ENCODE assay signal across 1 cellular context in the genomic region with DNA sequence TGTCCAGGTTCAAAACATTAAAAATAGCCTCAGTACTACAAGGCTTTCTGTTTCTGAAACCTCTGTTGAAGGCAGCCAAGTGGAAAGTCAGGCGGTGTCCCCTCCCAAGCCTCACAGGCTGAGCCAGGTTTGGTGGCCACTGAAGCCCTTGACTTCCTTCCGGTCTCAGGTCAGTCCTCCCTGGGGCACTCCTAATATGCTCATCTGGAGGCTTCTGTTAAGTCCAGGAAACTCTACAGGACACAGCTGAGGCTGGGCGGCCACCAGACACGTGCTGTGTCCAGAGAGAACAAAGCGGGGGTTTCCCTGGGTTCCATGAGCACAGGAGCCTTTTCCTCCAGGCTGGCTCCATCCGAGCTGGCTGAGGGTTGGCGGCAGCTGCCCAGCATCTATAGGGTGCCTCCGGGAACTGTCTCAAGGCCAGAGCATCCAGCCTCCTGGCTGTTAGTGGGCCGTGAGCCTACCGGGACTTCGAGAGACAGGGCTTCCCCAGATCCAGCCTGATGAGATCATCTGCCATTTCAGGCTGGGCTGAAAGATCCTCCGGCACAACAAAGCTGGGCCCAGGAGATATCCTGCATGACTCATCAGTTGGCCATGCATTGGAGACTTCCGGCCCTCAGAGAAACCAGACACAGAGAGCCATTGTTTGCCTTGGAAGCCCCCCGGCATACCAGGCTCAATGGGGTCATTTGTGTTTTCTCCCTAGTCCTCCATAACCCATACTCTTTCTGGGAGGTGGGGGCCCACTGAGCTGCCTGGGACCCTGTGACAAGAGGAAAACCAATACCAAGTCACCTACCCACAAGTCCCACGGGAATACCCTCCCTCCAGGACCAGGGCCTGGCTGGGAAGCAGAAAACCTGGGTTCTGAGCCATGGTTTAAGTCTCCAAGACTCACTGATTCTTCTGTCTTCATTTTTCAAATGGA.
TF ChIP-seq lines count a peak whose summit lies in the region.

No MANE protein-coding gene starts in this region.

TF ChIP-seq in HepG2, 621 proteins besides CTCF, POLR2A, EP300 and RAD21 (continued from another document and continues in another):
- TF ChIP-seq, protein P1, sequence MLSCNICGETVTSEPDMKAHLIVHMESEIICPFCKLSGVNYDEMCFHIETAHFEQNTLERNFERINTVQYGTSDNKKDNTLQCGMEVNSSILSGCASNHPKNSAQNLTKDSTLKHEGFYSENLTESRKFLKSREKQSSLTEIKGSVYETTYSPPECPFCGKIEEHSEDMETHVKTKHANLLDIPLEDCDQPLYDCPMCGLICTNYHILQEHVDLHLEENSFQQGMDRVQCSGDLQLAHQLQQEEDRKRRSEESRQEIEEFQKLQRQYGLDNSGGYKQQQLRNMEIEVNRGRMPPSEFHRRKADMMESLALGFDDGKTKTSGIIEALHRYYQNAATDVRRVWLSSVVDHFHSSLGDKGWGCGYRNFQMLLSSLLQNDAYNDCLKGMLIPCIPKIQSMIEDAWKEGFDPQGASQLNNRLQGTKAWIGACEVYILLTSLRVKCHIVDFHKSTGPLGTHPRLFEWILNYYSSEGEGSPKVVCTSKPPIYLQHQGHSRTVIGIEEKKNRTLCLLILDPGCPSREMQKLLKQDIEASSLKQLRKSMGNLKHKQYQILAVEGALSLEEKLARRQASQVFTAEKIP (CRISPR knock-in tag; IDR thresholded peaks at IDR 0.05; ENCODE audit: borderline replicate concordance) = no peak
- TF ChIP-seq ZNF776 (CRISPR knock-in tag; IDR thresholded peaks at IDR 0.05) (0 out of 2 replicates have a peak, but pooled peaks have one; percentile 26), ZMYM2 (CRISPR knock-in tag; IDR thresholded peaks at IDR 0.05) (peak; percentile 90), NFYC (CRISPR knock-in tag; IDR thresholded peaks at IDR 0.05) (peak; percentile 46; the same call in 1 of the 2 replicates), GTF3A (CRISPR knock-in tag; conservative IDR thresholded peaks at IDR 0.05) (peak; percentile 66; the same call in 1 of the 2 replicates), DDIT3 (CRISPR knock-in tag; IDR thresholded peaks at IDR 0.05) (no peak), ZBTB3 (CRISPR knock-in tag; IDR thresholded peaks at IDR 0.05; ENCODE audit: borderline replicate concordance, low read depth) (no peak), BCLAF1 (IDR thresholded peaks at IDR 0.05) (no peak), KLF15 (CRISPR knock-in tag; IDR thresholded peaks at IDR 0.05; ENCODE audit: borderline replicate concordance) (no peak), IRF9 (CRISPR knock-in tag; IDR thresholded peaks at IDR 0.05; ENCODE audit: borderline replicate concordance) (peak; percentile 71), ELF4 (CRISPR knock-in tag; IDR thresholded peaks at IDR 0.05; ENCODE audit: borderline replicate concordance) (peak; percentile 95; the same call in 1 of the 2 replicates), MED1 (CRISPR knock-in tag; IDR thresholded peaks at IDR 0.05) (peak; percentile 100), ZNF800 (CRISPR knock-in tag; IDR thresholded peaks at IDR 0.05) (no peak; the same call in 1 of the 2 replicates), MTF1 (CRISPR knock-in tag; IDR thresholded peaks at IDR 0.05) (no peak), ZBTB7B (CRISPR knock-in tag; IDR thresholded peaks at IDR 0.05) (peak; percentile 100), ZNF382 (CRISPR knock-in tag; IDR thresholded peaks at IDR 0.05; ENCODE audit: borderline replicate concordance) (no peak), ZMAT5 (CRISPR knock-in tag; IDR thresholded peaks at IDR 0.05; ENCODE audit: borderline replicate concordance, low read depth) (no peak; the same call in 1 of the 2 replicates), ZBTB20 (CRISPR knock-in tag; IDR thresholded peaks at IDR 0.05; ENCODE audit: borderline replicate concordance, low read depth) (peak; percentile 99), ZNF780A (CRISPR knock-in tag; IDR thresholded peaks at IDR 0.05) (no peak), SOX13 (IDR thresholded peaks at IDR 0.05) (peak; percentile 76), SOX13 (CRISPR knock-in tag; conservative IDR thresholded peaks at IDR 0.05 in 1 of 2, IDR thresholded peaks at IDR 0.05 in 1 of 2) (peak in 1 of 2 experiments; percentile 97; a peak in 2 of 4 replicates), HOXA5 (CRISPR knock-in tag; IDR thresholded peaks at IDR 0.05) (0 out of 2 replicates have a peak, but pooled peaks have one; percentile 61), ZFP90 (CRISPR knock-in tag; IDR thresholded peaks at IDR 0.05; ENCODE audit: borderline replicate concordance) (peak; percentile 65; the same call in 1 of the 2 replicates)
- TF ChIP-seq, protein P2, sequence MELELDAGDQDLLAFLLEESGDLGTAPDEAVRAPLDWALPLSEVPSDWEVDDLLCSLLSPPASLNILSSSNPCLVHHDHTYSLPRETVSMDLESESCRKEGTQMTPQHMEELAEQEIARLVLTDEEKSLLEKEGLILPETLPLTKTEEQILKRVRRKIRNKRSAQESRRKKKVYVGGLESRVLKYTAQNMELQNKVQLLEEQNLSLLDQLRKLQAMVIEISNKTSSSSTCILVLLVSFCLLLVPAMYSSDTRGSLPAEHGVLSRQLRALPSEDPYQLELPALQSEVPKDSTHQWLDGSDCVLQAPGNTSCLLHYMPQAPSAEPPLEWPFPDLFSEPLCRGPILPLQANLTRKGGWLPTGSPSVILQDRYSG (CRISPR knock-in tag; IDR thresholded peaks at IDR 0.05) = no peak
- TF ChIP-seq, protein P3, sequence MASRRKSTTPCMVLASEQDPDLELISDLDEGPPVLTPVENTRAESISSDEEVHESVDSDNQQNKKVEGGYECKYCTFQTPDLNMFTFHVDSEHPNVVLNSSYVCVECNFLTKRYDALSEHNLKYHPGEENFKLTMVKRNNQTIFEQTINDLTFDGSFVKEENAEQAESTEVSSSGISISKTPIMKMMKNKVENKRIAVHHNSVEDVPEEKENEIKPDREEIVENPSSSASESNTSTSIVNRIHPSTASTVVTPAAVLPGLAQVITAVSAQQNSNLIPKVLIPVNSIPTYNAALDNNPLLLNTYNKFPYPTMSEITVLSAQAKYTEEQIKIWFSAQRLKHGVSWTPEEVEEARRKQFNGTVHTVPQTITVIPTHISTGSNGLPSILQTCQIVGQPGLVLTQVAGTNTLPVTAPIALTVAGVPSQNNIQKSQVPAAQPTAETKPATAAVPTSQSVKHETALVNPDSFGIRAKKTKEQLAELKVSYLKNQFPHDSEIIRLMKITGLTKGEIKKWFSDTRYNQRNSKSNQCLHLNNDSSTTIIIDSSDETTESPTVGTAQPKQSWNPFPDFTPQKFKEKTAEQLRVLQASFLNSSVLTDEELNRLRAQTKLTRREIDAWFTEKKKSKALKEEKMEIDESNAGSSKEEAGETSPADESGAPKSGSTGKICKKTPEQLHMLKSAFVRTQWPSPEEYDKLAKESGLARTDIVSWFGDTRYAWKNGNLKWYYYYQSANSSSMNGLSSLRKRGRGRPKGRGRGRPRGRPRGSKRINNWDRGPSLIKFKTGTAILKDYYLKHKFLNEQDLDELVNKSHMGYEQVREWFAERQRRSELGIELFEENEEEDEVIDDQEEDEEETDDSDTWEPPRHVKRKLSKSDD (CRISPR knock-in tag; IDR thresholded peaks at IDR 0.05; ENCODE audit: low read depth) = peak; percentile 18; the same call in 1 of the 2 replicates
- TF ChIP-seq, protein P4, sequence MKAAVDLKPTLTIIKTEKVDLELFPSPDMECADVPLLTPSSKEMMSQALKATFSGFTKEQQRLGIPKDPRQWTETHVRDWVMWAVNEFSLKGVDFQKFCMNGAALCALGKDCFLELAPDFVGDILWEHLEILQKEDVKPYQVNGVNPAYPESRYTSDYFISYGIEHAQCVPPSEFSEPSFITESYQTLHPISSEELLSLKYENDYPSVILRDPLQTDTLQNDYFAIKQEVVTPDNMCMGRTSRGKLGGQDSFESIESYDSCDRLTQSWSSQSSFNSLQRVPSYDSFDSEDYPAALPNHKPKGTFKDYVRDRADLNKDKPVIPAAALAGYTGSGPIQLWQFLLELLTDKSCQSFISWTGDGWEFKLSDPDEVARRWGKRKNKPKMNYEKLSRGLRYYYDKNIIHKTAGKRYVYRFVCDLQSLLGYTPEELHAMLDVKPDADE (CRISPR knock-in tag; IDR thresholded peaks at IDR 0.05) = no peak
- TF ChIP-seq, protein P5, sequence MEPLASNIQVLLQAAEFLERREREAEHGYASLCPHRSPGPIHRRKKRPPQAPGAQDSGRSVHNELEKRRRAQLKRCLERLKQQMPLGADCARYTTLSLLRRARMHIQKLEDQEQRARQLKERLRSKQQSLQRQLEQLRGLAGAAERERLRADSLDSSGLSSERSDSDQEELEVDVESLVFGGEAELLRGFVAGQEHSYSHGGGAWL (CRISPR knock-in tag; IDR thresholded peaks at IDR 0.05) = peak; percentile 59; the same call in 1 of the 2 replicates
- TF ChIP-seq, protein P6, sequence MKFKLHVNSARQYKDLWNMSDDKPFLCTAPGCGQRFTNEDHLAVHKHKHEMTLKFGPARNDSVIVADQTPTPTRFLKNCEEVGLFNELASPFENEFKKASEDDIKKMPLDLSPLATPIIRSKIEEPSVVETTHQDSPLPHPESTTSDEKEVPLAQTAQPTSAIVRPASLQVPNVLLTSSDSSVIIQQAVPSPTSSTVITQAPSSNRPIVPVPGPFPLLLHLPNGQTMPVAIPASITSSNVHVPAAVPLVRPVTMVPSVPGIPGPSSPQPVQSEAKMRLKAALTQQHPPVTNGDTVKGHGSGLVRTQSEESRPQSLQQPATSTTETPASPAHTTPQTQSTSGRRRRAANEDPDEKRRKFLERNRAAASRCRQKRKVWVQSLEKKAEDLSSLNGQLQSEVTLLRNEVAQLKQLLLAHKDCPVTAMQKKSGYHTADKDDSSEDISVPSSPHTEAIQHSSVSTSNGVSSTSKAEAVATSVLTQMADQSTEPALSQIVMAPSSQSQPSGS (CRISPR knock-in tag; IDR thresholded peaks at IDR 0.05) = peak; percentile 100
- TF ChIP-seq, protein P7, sequence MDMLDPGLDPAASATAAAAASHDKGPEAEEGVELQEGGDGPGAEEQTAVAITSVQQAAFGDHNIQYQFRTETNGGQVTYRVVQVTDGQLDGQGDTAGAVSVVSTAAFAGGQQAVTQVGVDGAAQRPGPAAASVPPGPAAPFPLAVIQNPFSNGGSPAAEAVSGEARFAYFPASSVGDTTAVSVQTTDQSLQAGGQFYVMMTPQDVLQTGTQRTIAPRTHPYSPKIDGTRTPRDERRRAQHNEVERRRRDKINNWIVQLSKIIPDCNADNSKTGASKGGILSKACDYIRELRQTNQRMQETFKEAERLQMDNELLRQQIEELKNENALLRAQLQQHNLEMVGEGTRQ (IDR thresholded peaks at IDR 0.05; ENCODE audit: low read depth, low read length) = no peak
- TF ChIP-seq, protein P7 (CRISPR knock-in tag; IDR thresholded peaks at IDR 0.05; ENCODE audit: borderline replicate concordance) = peak; percentile 68; the same call in 1 of the 2 replicates
